8 cellular contexts compared by ENCODE assay signal in the genomic region with DNA sequence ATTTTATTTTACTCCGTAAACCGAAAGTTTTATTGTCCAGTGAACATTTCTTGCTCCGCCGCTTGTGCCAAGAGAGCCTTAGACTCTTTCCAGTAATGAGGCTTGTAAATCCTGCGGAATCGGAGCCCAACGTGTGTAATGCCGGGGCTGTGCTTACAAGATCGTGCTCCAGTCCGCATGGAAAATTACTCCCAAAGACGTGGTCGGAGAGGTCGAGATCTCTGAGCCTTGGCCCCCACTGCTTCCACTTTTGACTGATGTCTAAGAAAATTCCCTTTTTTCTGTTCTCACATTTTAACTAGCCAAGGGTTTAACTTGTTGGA. TPM values are rescaled to one million over a fixed set of nuclear protein-coding genes. Genes with fewer than 3 reads are reported as not detected.
A peak's percentile ranks its signal among the peaks of the same experiment; 100 is the strongest.
DNase-seq lines count a peak whose midpoint lies in the region; ATAC-seq and TF ChIP-seq lines count a peak whose summit lies in the region.

No MANE protein-coding gene starts in this region.

- H3K27ac ChIP-seq in iPS-18a (ENCODE audit: low read length) (no peak overlapping the region), spleen (peak overlapping the region; percentile 81 to 94 (median 90))

- intact Hi-C loops in spleen (cut with DNase I; ENCODE audit: low total_unique reads) = no loop called here

- no peaks in the 10 kb centered on the region for H3K36me3 Mint-ChIP-seq in activated CD8-positive, alpha-beta memory T cell treated with anti-CD3 and anti-CD28 coated beads, Interleukin-2, amount 10 ng/mL, durations not matched to agents 7 days and 5 days
- H3K36me3 Mint-ChIP-seq in activated naive CD8-positive, alpha-beta T cell treated with anti-CD3 and anti-CD28 coated beads, Interleukin-2, amount 50 U/mL, for 24 hours (ENCODE audit: low read depth) = no peaks in the 10 kb centered on the region

- no peak for TF ChIP-seq CTCF in spleen (IDR thresholded peaks at IDR 0.05 in 8 of 11, conservative IDR thresholded peaks at IDR 0.05 in 3 of 11)

- CTCF ChIA-PET in activated CD8-positive, alpha-beta memory T cell treated with anti-CD3 and anti-CD28 coated beads, Interleukin-2, amount 10 ng/mL, durations not matched to agents 7 days and 5 days (lab: Charles Lee) = no interaction called here

- H3K27me3 ChIP-seq in iPS-18a (ENCODE audit: control insufficient read depth, insufficient read depth, low read length) (peaks cover 18% of the 10 kb centered on the region), spleen (replicated peaks in 1 of 7) (peaks cover 0 to 49% (median 12%) of the 10 kb centered on the region in 7 donors)

- DNase-seq in activated CD8-positive, alpha-beta memory T cell treated with anti-CD3 and anti-CD28 coated beads, Interleukin-2, amount 10 ng/mL, durations not matched to agents 7 days and 5 days = no peak
- DNase-seq in activated CD8-positive, alpha-beta memory T cell treated with anti-CD3 and anti-CD28 coated beads, Interleukin-2, amount 50 U/mL, for 48 hours = no peak
- no peak for DNase-seq in activated naive CD8-positive, alpha-beta T cell treated with anti-CD3 and anti-CD28 coated beads, Interleukin-2, amount 50 U/mL, for 24 hours
- no peak for DNase-seq in spleen
- DNase-seq in NK-92 treated with Interleukin-12 subunit alpha and Interleukin-12 subunit beta, amount 100 ng/mL, for 24 hours (lab: John Stamatoyannopoulos, UW) = no peak
- no peak for DNase-seq in SIG-M5 treated with dmso at 0.1 percent for 504 hours (lab: John Stamatoyannopoulos, UW; ENCODE audit: unreplicated experiment)

- H3K9me3 ChIP-seq in iPS-18a (ENCODE audit: control insufficient read depth, low read depth, low read length) (no peaks in the 10 kb centered on the region), spleen (no peaks in the 10 kb centered on the region)

- H3K9ac ChIP-seq in iPS-18a (ENCODE audit: low read length) = peak overlapping the region; percentile 78

- no peak for TF ChIP-seq POLR2A in spleen (IDR thresholded peaks at IDR 0.05)

- 13 to 22% (median 17%) methylated on average over 13 of the region's 13 CpGs for WGBS in spleen, 5 donors

- peak overlapping the region; percentile 89 for H3K4me3 ChIP-seq in iPS-18a (ENCODE audit: low read length)
- H3K4me3 ChIP-seq in spleen = peak overlapping the region; percentile 47 to 84 (median 60)

- H3K4me1 ChIP-seq in iPS-18a (ENCODE audit: control insufficient read depth, low read depth, low read length) (peaks cover 18% of the 10 kb centered on the region), spleen (peaks cover 2 to 56% (median 24%) of the 10 kb centered on the region in 6 donors)

- H3K4me3 Mint-ChIP-seq in activated CD8-positive, alpha-beta memory T cell treated with anti-CD3 and anti-CD28 coated beads, Interleukin-2, amount 10 ng/mL, durations not matched to agents 7 days and 5 days = peak overlapping the region; percentile 47
- H3K4me3 Mint-ChIP-seq in activated naive CD8-positive, alpha-beta T cell treated with anti-CD3 and anti-CD28 coated beads, Interleukin-2, amount 50 U/mL, for 24 hours = peak overlapping the region; percentile 61

- H3K27ac Mint-ChIP-seq in activated CD8-positive, alpha-beta memory T cell treated with anti-CD3 and anti-CD28 coated beads, Interleukin-2, amount 10 ng/mL, durations not matched to agents 7 days and 5 days = no peak overlapping the region
- no peak overlapping the region for H3K27ac Mint-ChIP-seq in activated naive CD8-positive, alpha-beta T cell treated with anti-CD3 and anti-CD28 coated beads, Interleukin-2, amount 50 U/mL, for 24 hours

- H3K4me1 Mint-ChIP-seq in activated CD8-positive, alpha-beta memory T cell treated with anti-CD3 and anti-CD28 coated beads, Interleukin-2, amount 10 ng/mL, durations not matched to agents 7 days and 5 days = peaks cover 13% of the 10 kb centered on the region
- peaks cover 16% of the 10 kb centered on the region for H3K4me1 Mint-ChIP-seq in activated naive CD8-positive, alpha-beta T cell treated with anti-CD3 and anti-CD28 coated beads, Interleukin-2, amount 50 U/mL, for 24 hours

- H3K9me3 Mint-ChIP-seq in activated CD8-positive, alpha-beta memory T cell treated with anti-CD3 and anti-CD28 coated beads, Interleukin-2, amount 10 ng/mL, durations not matched to agents 7 days and 5 days (ENCODE audit: low read depth) = no peaks in the 10 kb centered on the region
- H3K9me3 Mint-ChIP-seq in activated naive CD8-positive, alpha-beta T cell treated with anti-CD3 and anti-CD28 coated beads, Interleukin-2, amount 50 U/mL, for 24 hours = peaks cover 4% of the 10 kb centered on the region

- H3K36me3 ChIP-seq in iPS-18a (ENCODE audit: control insufficient read depth, low read depth, low read length) = no peaks in the 10 kb centered on the region
- no peaks in the 10 kb centered on the region for H3K36me3 ChIP-seq in spleen

- ATAC-seq in activated CD8-positive, alpha-beta memory T cell treated with anti-CD3 and anti-CD28 coated beads, Interleukin-2, amount 10 ng/mL, durations not matched to agents 7 days and 5 days = no peak
- no peak for ATAC-seq in activated naive CD8-positive, alpha-beta T cell treated with anti-CD3 and anti-CD28 coated beads, Interleukin-2, amount 50 U/mL, for 24 hours
- no peak for ATAC-seq in HG02623 (IDR thresholded peaks at IDR 0.05; ENCODE audit: unreplicated experiment)

- peaks cover 60% of the 10 kb centered on the region for H3K27me3 Mint-ChIP-seq in activated CD8-positive, alpha-beta memory T cell treated with anti-CD3 and anti-CD28 coated beads, Interleukin-2, amount 10 ng/mL, durations not matched to agents 7 days and 5 days
- H3K27me3 Mint-ChIP-seq in activated naive CD8-positive, alpha-beta T cell treated with anti-CD3 and anti-CD28 coated beads, Interleukin-2, amount 50 U/mL, for 24 hours = peaks cover 51% of the 10 kb centered on the region

RNA-seq across cellular contexts. Expression of a gene that starts 0.7 kb away (rescaled TPM):
- 1 to 10 TPM in 1 of 2 experiments, under 1 TPM in 1; 0.20 to 1.2 TPM for total RNA-seq in activated CD8-positive, alpha-beta memory T cell treated with anti-CD3 and anti-CD28 coated beads, Interleukin-2, amount 10 ng/mL, durations not matched to agents 7 days and 5 days
- 10 to 100 TPM in 6 of 7 donors, 1 to 10 TPM in 1; 8.8 to 35.8 (median 11.9) TPM for total RNA-seq in spleen
- 1 to 10 TPM; 3.5 to 4.9 (median 4.7) TPM for polyA plus RNA-seq in spleen

Comparison
In these comparisons a context has a peak if more than half of its experiments do, and no peak if none do; other contexts are left out.
1. RNA of a gene that starts 0.7 kb away (total RNA-seq): 8.8 to 35.8 TPM in spleen; 0.20 to 1.2 TPM in activated CD8-positive, alpha-beta memory T cell treated with anti-CD3 and anti-CD28 coated beads, Interleukin-2, amount 10 ng/mL, durations not matched to agents 7 days and 5 days; every median in the first group is over 4 times any median in the second.